In genomic region chr4:71495454-71495853, GRCh38 we compare ENCODE assay signal across 9 cellular contexts.
"Had no signal": no experiment of that assay in that cellular context is flagged by ENCODE, and none has a peak within 500 bp of the region (broad histone marks: within the 10 kb centered on the region; RNA-seq: fewer than 3 reads in every experiment).

No MANE protein-coding gene starts in this region.

- H3K4me1 ChIP-seq: HAP-1 had no signal

- H3K36me3 ChIP-seq: HAP-1 had no signal

- H3K9ac ChIP-seq: GM23248 had no signal

- ATAC-seq: GM23338, HCT116 had no signal

- H3K4me2 ChIP-seq: GM23338 had no signal

- H3K27ac ChIP-seq: GM23248 had no signal

- H3K9me3 ChIP-seq: HAP-1 had no signal

- DNase-seq: GM23248, GOT3, H7, H9, HCEC 1CT, HFFc6 had no signal

- H2AFZ ChIP-seq: GM23248, GM23338 had no signal

- H3K4me3 ChIP-seq: GM23248, GM23338, HAP-1 had no signal
